ENCODE assay signal across 1 cellular context in the genomic region with DNA sequence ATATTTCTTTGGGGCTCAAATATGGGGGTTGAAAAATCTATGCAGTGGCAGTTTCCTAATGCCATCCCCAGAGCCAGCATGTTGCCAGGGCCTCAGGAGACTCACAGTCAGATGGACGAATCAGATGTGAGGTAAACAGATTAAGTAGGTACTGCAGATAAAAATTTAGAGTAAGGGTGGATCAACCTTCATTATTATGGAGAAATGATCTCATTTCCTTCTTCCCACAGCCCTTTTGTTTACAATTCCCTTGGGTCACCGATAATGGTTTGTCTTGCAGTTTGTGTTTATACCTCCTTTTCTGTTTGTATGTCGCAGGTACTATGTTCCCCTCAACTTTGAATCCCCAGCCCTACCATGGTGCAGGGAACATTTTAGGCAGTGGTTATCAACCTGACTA.
TF ChIP-seq lines count a peak whose summit lies in the region.

No MANE protein-coding gene starts in this region.

TF ChIP-seq in endothelial cell of umbilical vein, 7 proteins besides CTCF, POLR2A, EP300 and RAD21:
- TF ChIP-seq, protein P1, sequence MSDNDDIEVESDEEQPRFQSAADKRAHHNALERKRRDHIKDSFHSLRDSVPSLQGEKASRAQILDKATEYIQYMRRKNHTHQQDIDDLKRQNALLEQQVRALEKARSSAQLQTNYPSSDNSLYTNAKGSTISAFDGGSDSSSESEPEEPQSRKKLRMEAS (IDR thresholded peaks at IDR 0.05; ENCODE audit: insufficient read depth, insufficient read length) = no peak
- TF ChIP-seq MYC (IDR thresholded peaks at IDR 0.05; ENCODE audit: low read depth, low read length) = no peak
- no peak for TF ChIP-seq FOS (IDR thresholded peaks at IDR 0.05; ENCODE audit: borderline replicate concordance, insufficient read depth, low read length)
- TF ChIP-seq JUN (IDR thresholded peaks at IDR 0.05; ENCODE audit: borderline replicate concordance, insufficient read depth, insufficient read length, low read depth) = no peak
- no peak for TF ChIP-seq POLR2AphosphoS5 (IDR thresholded peaks at IDR 0.05; ENCODE audit: insufficient read depth, low read depth, low read length)
- no peak for TF ChIP-seq EZH2 (IDR thresholded peaks at IDR 0.05; ENCODE audit: borderline replicate concordance, low read depth, low read length, severe bottlenecking)
- TF ChIP-seq GATA2 (IDR thresholded peaks at IDR 0.05; ENCODE audit: insufficient read depth, insufficient read length, low read depth, low read length) = no peak
